9 cellular contexts compared by ENCODE assay signal in genomic region chr13:71864094-71864980, GRCh38. TPM values are rescaled to one million over a fixed set of nuclear protein-coding genes. Genes with fewer than 3 reads are reported as not detected.
DNase-seq lines count a peak whose midpoint lies in the region; ATAC-seq, FAIRE-seq and TF ChIP-seq lines count a peak whose summit lies in the region.
"Had no signal": no experiment of that assay in that cellular context is flagged by ENCODE, and none has a peak within 500 bp of the region (broad histone marks: within the 10 kb centered on the region; RNA-seq: fewer than 3 reads in every experiment).

No MANE protein-coding gene starts in this region.

- 4% methylated on average over 39 of the region's 39 CpGs for WGBS in right lobe of liver (ENCODE audit: insufficient coverage, low coverage, low lambda C conversion rate, missing lambda C conversion rate)

- H3K27ac ChIP-seq in caudate nucleus (ENCODE audit: low read depth, low read length) = peak overlapping the region; percentile 80
- peak overlapping the region in 1 of 3 donors; percentile 10 for H3K27ac ChIP-seq in right lobe of liver
- no peak overlapping the region for H3K27ac ChIP-seq in thoracic aorta

- TF ChIP-seq POLR2A in right lobe of liver (IDR thresholded peaks at IDR 0.05) (no peak), H54 (IDR thresholded peaks at IDR 0.05; ENCODE audit: low read depth, low read length) (no peak)

- peak; percentile 37 to 58 (median 54) for ATAC-seq in right lobe of liver
- ATAC-seq in thoracic aorta (ENCODE audit: insufficient number of reproducible peaks, low FRiP score, low read depth) = no peak
- ATAC-seq in GM18520 (IDR thresholded peaks at IDR 0.05; ENCODE audit: unreplicated experiment) = no peak
- no peak for ATAC-seq in GM19351 (IDR thresholded peaks at IDR 0.05; ENCODE audit: unreplicated experiment)

- DNase-seq in ELR (ENCODE audit: low read depth) (peak; percentile 29), NCI-H2171 treated with DMSO at 0.1 percent for 48 hours (lab: John Stamatoyannopoulos, UW) (peak; percentile 87), caudate nucleus (lab: John Stamatoyannopoulos, UW) (peak in 38 of 61 donors; percentile 2 to 66 (median 36)), right lobe of liver (peak; percentile 47 to 60 (median 52)), thoracic aorta (ENCODE audit: low spot score) (no peak), H54 (ENCODE audit: insufficient read length, low spot score) (no peak)

- intact Hi-C loops in right lobe of liver (cut with DNase I) = no loop called here

- H3K27me3 ChIP-seq in right lobe of liver = peaks cover 0 to 4% of the 10 kb centered on the region in 2 donors
- H3K27me3 ChIP-seq in thoracic aorta (replicated peaks; ENCODE audit: insufficient read depth) = no peaks in the 10 kb centered on the region

- TF ChIP-seq CTCF in right lobe of liver (IDR thresholded peaks at IDR 0.05) = no peak
- TF ChIP-seq CTCF in thoracic aorta (IDR thresholded peaks at IDR 0.05) = no peak

- H3K36me3 ChIP-seq in right lobe of liver (no peaks in the 10 kb centered on the region), thoracic aorta (no peaks in the 10 kb centered on the region)

- H3K4me1 ChIP-seq in right lobe of liver (peaks cover 0 to 15% (median 0%) of the 10 kb centered on the region in 4 donors), thoracic aorta (ENCODE audit: control insufficient read depth in 1 of 2, low read depth in 2 of 2) (peaks cover 12 to 23% of the 10 kb centered on the region in 2 donors)

- H3K9me3 ChIP-seq in right lobe of liver = no peaks in the 10 kb centered on the region
- H3K9me3 ChIP-seq in thoracic aorta = no peaks in the 10 kb centered on the region

- no peak for FAIRE-seq in H54 (lab: Jason Lieb, UNC)

- H3K4me3 ChIP-seq in right lobe of liver (peak overlapping the region; percentile 41 to 51 (median 45)), thoracic aorta (peak overlapping the region; percentile 69)

RNA-seq across cellular contexts. Expression of gene DACH1, which starts 2.7 kb away (rescaled TPM):
- total RNA-seq in right lobe of liver (1 to 10 TPM in 2 of 6 experiments, under 1 TPM in 4; 0.80 to 1.5 (median 0.94) TPM), thoracic aorta (1 to 10 TPM in 1 of 2 donors, under 1 TPM in 1; 0.14 to 1.3 TPM)
- total RNA-seq: LHCN-M2 had no signal

Comparison
In these comparisons a context has a peak if more than half of its experiments do, and no peak if none do; other contexts are left out.
1. DNase-seq: peak in ELR (single experiment), NCI-H2171 treated with DMSO at 0.1 percent for 48 hours (single experiment), caudate nucleus (38 of 61) and right lobe of liver (3 of 3); none in thoracic aorta (single experiment) and H54 (single experiment).
2. ATAC-seq: peak in right lobe of liver (4 of 4); none in thoracic aorta (single experiment), GM18520 (single experiment) and GM19351 (single experiment).